In the genomic region with DNA sequence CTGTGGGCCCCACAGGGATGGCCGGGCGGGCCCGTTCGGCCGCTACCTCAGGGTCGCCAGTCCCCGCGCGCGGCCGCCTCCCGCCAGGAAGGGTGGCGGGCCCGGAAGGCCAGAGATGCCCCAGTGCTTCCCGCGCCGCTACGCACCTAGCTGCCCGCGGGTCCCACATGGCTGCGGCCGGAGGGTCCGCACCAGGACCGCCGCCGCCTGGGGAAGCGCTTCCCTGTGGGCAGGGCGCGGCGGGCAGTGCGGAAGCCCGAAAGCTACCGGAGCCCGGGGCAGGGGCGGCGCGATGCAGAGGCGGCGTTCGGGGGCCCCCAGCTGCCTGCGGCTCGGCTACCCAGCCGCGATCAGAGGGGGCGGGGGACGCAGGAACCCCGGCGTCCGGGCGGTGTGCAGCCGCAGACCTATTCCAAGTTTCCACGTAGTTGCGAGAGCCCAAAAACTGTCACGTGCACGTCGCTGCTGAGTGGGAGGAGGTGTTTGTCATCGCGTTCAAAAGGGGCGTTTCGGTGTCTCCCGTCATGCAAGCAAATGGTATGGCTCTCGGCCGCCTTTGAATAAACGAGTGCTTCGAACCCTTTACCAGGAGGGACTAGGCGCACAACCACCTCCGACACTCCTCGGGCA, we compare ENCODE assay signal across 8 cellular contexts. TPM values are rescaled to one million over a fixed set of nuclear protein-coding genes. Genes with fewer than 3 reads are reported as not detected.
DNase-seq lines count a peak whose midpoint lies in the region; ATAC-seq, FAIRE-seq and TF ChIP-seq lines count a peak whose summit lies in the region.

TSS of gene TRANK1 (minus strand) at position 414 of the 630 bp plus-strand sequence. CDS start at position 169, 245 bp downstream.

- H3K27me3 Mint-ChIP-seq in T-helper 2 cell treated with Interferon-gamma antibody and Interleukin-4, amounts not matched to agents 5 μg/mL and 100 μg/mL, for 36 hours (ENCODE audit: low read depth), result peaks cover 49% of the 10 kb centered on the region

- no peaks in the 10 kb centered on the region for H3K27me3 ChIP-seq in AG04450 (ENCODE audit: control insufficient read depth, insufficient read depth, low read length)
- peaks cover 42% of the 10 kb centered on the region for H3K27me3 ChIP-seq in iPS-20b (ENCODE audit: insufficient read depth, low read length)
- no peaks in the 10 kb centered on the region for H3K27me3 ChIP-seq in small intestine (ENCODE audit: control insufficient read depth in 2 of 2, insufficient read depth in 2 of 2, low read length in 2 of 2)

- peak within 1 kb of the TSS; percentile 74; the same call in 1 of the 2 replicates for H3K9ac ChIP-seq in iPS-20b (ENCODE audit: low read depth, low read length)

- POLR2A ChIA-PET in AG04450 (lab: Yijun Ruan, JAX), result interaction anchor here (0.5 to 1.3 kb wide), 3 partner anchors 14 to 364 kb away, joined by 3 to 4 read pairs (median 3); no protein-coding TSS in a partner anchor

- H3K9me3 ChIP-seq in AG04450 (ENCODE audit: control insufficient read depth, insufficient read depth, low read length) (peaks cover 20% of the 10 kb centered on the region), iPS-20b (ENCODE audit: insufficient read depth, low read depth, low read length) (peaks cover 5% of the 10 kb centered on the region), small intestine (ENCODE audit: control insufficient read depth, low read depth) (no peaks in the 10 kb centered on the region)

- H3K36me3 Mint-ChIP-seq in T-helper 2 cell treated with Interferon-gamma antibody and Interleukin-4, amounts not matched to agents 5 μg/mL and 100 μg/mL, for 36 hours (ENCODE audit: low read depth), result peaks cover 10% of the 10 kb centered on the region

- peak within 1 kb of the TSS; percentile 82 for H3K4me3 Mint-ChIP-seq in T-helper 2 cell treated with Interferon-gamma antibody and Interleukin-4, amounts not matched to agents 5 μg/mL and 100 μg/mL, for 36 hours

- CTCF ChIA-PET in AG04450 (lab: Charles Lee), result interaction anchor here (0.9 to 3.6 kb wide), 2 partner anchors 12 to 14 kb away, joined by 3 to 24 read pairs; no protein-coding TSS in a partner anchor

- no peak for FAIRE-seq in small intestine (lab: Jason Lieb, UNC)

- peaks cover 30% of the 10 kb centered on the region for H3K9me3 Mint-ChIP-seq in T-helper 2 cell treated with Interferon-gamma antibody and Interleukin-4, amounts not matched to agents 5 μg/mL and 100 μg/mL, for 36 hours

- peaks cover 10% of the 10 kb centered on the region for H3K4me1 Mint-ChIP-seq in T-helper 2 cell treated with Interferon-gamma antibody and Interleukin-4, amounts not matched to agents 5 μg/mL and 100 μg/mL, for 36 hours (ENCODE audit: low read depth)

- H3K4me3 ChIP-seq in AG04450 (ENCODE audit: low read depth, low read length) (peak within 1 kb of the TSS; percentile 69), astrocyte of the spinal cord (ENCODE audit: low read depth, low read length) (peak within 1 kb of the TSS; percentile 46), iPS-20b (ENCODE audit: low read length) (peak within 1 kb of the TSS; percentile 76), small intestine (ENCODE audit: low read depth in 1 of 2, low read length in 2 of 2) (peak within 1 kb of the TSS; percentile 72 to 79)

- TF ChIP-seq CTCF in AG04450 (IDR thresholded peaks at IDR 0.05; ENCODE audit: low read depth, low read length) (no peak), astrocyte of the spinal cord (IDR thresholded peaks at IDR 0.05; ENCODE audit: low read depth, low read length) (no peak)

- peak; percentile 49 for TF ChIP-seq POLR2A in GM19099 (IDR thresholded peaks at IDR 0.05; ENCODE audit: extremely low read depth, insufficient read length, low read depth)

- peak; percentile 73 for ATAC-seq in HG03432 (IDR thresholded peaks at IDR 0.05; ENCODE audit: unreplicated experiment)

- H3K4me1 ChIP-seq in iPS-20b (ENCODE audit: insufficient read depth, low read length) (peaks cover 4% of the 10 kb centered on the region; the same call in 1 of the 2 replicates), small intestine (ENCODE audit: control insufficient read depth in 2 of 2, insufficient read depth in 1 of 2, low read depth in 1 of 2, low read length in 1 of 2) (peaks cover 0 to 3% of the 10 kb centered on the region in 2 donors)

- H3K27ac Mint-ChIP-seq in T-helper 2 cell treated with Interferon-gamma antibody and Interleukin-4, amounts not matched to agents 5 μg/mL and 100 μg/mL, for 36 hours, result peak within 1 kb of the TSS; percentile 45

- DNase-seq in AG04450 (ENCODE audit: low read depth, low spot score) (no peak), astrocyte of the spinal cord (ENCODE audit: low read depth, low spot score) (peak; percentile 40), small intestine (peak; percentile 50), KG1 (lab: John Stamatoyannopoulos, UW) (no peak)
- DNase-seq in T-helper 2 cell treated with Interferon-gamma antibody and Interleukin-4, amounts not matched to agents 5 μg/mL and 100 μg/mL, for 36 hours (ENCODE audit: low spot score), result peak; percentile 50

- 1 to 5% (median 3%) methylated on average over 52 to 68 of the region's 68 CpGs for WGBS in small intestine, 3 donors

- H3K27ac ChIP-seq in AG04450 (ENCODE audit: low read depth, low read length) (peak within 1 kb of the TSS; percentile 47), iPS-20b (ENCODE audit: low read length) (no peak within 1 kb of the TSS), small intestine (ENCODE audit: low read depth in 1 of 2, low read length in 1 of 2) (peak within 1 kb of the TSS in 1 of 2 donors; percentile 78)

- H3K36me3 ChIP-seq in iPS-20b (ENCODE audit: insufficient read depth, low read depth, low read length), result no peaks in the 10 kb centered on the region
- H3K36me3 ChIP-seq in small intestine (ENCODE audit: control insufficient read depth in 2 of 2, insufficient read depth in 2 of 2, low read length in 2 of 2), result no peaks in the 10 kb centered on the region

- in situ Hi-C loops in astrocyte of the spinal cord (cut with HindIII; ENCODE audit: low sequenced_read_pairs), result no loop called here

RNA-seq across cellular contexts. Expression of gene TRANK1, which starts in this region (rescaled TPM):
- polyA plus RNA-seq in AG04450 (2011; rRNA removed), result 22.4 and 26.1 TPM in 2 replicates
- polyA minus RNA-seq in AG04450 (2011; rRNA and poly(A)+ RNA removed), result 45.1 and 57.2 TPM in 2 replicates
- polyA plus RNA-seq in small intestine, result 10 to 100 TPM in 2 of 3 donors, 1 to 10 TPM in 1; 8.8 to 23.5 (median 19.2) TPM

Comparison
In these comparisons a context has a peak if more than half of its experiments do, and no peak if none do; other contexts are left out.
1. DNase-seq: peak in T-helper 2 cell treated with Interferon-gamma antibody and Interleukin-4, amounts not matched to agents 5 μg/mL and 100 μg/mL, for 36 hours (single experiment), astrocyte of the spinal cord (single experiment) and small intestine (single experiment); none in AG04450 (single experiment) and KG1 (single experiment).
2. Peak in every context shown above with its lines, with median percentiles within 50 percentile points of each other: H3K4me3 ChIP-seq.